ENCODE assay signal across 11 cellular contexts in the genomic region with DNA sequence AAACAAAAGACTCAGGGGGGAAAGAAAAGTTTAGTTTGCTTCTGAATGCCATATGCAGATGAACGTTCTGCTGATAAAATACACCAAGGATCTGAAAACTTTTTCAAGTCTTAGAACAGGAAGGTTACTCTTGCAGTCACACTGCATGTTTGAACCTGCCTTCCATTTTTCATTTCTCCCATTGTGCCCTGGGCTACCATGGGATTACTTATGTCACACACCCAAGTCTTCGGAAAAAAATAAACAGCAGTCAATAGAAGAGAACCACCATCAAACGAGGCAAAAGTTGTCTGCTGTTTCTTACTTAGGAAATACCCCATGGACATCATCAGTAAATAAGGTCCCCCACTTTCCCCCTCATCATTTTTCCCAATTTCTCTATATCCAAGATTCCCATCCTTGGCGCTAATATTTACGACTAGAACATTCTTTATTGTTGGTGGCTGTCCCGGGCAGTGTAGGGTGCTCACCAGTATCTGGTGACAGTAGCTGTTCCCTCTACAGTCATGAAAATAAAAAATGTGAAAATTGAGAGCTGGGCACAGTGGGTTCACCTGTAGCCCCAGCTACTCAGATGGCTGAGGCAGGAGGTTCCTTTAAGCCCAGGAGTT.
DNase-seq lines count a peak whose midpoint lies in the region; ATAC-seq, FAIRE-seq and TF ChIP-seq lines count a peak whose summit lies in the region.
"Had no signal": no experiment of that assay in that cellular context is flagged by ENCODE, and none has a peak within 500 bp of the region (broad histone marks: within the 10 kb centered on the region; RNA-seq: fewer than 3 reads in every experiment).

No MANE protein-coding gene starts in this region.

- H3K9ac ChIP-seq in OCI-LY3 (ENCODE audit: low read length) (peak overlapping the region; percentile 39), H1 (replicated peaks in 1 of 4; ENCODE audit: extremely low read depth in 1 of 4, low read depth in 3 of 4, low read length in 3 of 4) (no peak overlapping the region; a peak in 2 of 7 replicates)

- TF ChIP-seq EP300 in H1 (IDR thresholded peaks at IDR 0.05; ENCODE audit: borderline replicate concordance in 1 of 2, low read depth in 2 of 2, low read length in 2 of 2) = no peak

- POLR2A ChIA-PET in H1 (lab: Charles Lee; ENCODE audit: partially characterized antibody) = interaction anchor here (0.5 to 1.9 kb wide), 5 partner anchors 9 to 245 kb away, joined by 3 to 6 read pairs (median 3); no protein-coding TSS in a partner anchor

- H3K9me3 ChIP-seq in OCI-LY3 (ENCODE audit: insufficient read depth, low read length) (no peaks in the 10 kb centered on the region), H1 (ENCODE audit: insufficient read depth in 2 of 2, low read depth in 1 of 2, low read length in 1 of 2) (no peaks in the 10 kb centered on the region), pancreas (no peaks in the 10 kb centered on the region)
- H3K9me3 ChIP-seq: sigmoid colon had no signal

- no peaks in the 10 kb centered on the region for H3K23me2 ChIP-seq in H1 (ENCODE audit: low read depth, low read length)

- H4K8ac ChIP-seq in H1 (ENCODE audit: extremely low read depth, insufficient read depth, low read length) = no peak overlapping the region

- DNase-seq in H1 (ENCODE audit: low read depth in 1 of 2, low spot score in 2 of 2) = no peak
- no peak for DNase-seq in pancreas
- DNase-seq in NCI-H1930 (lab: John Stamatoyannopoulos, UW) = no peak
- DNase-seq in nucleus accumbens (lab: John Stamatoyannopoulos, UW) = no peak
- DNase-seq in chondrocyte (ENCODE audit: low spot score) = no peak
- DNase-seq: OCI-M1, sigmoid colon had no signal

- no peaks in the 10 kb centered on the region for H3K9me3 Mint-ChIP-seq in chondrocyte (ENCODE audit: low read depth)

- H2BK120ac ChIP-seq in H1 (replicated peaks; ENCODE audit: low read depth, low read length) = peak overlapping the region; percentile 34

- TF ChIP-seq CTCF in OCI-LY3 (IDR thresholded peaks at IDR 0.05; ENCODE audit: low read depth, low read length) (no peak), H1 (IDR thresholded peaks at IDR 0.05; ENCODE audit: control extremely low read depth in 1 of 3, insufficient read depth in 1 of 3, low read depth in 1 of 3, low read length in 3 of 3) (no peak), pancreas (IDR thresholded peaks at IDR 0.05) (no peak), chondrocyte (IDR thresholded peaks at IDR 0.05) (no peak)

- TF ChIP-seq RAD21 in H1 (IDR thresholded peaks at IDR 0.05 in 1 of 2, conservative IDR thresholded peaks at IDR 0.05 in 1 of 2; ENCODE audit: low read depth in 2 of 2, low read length in 2 of 2) = no peak

- CTCF ChIA-PET in H1 (lab: Charles Lee; ENCODE audit: partially characterized antibody) = interaction anchor here (0.6 to 4.9 kb wide), 4 partner anchors 13 to 51 kb away, joined by 3 to 23 read pairs (median 4); no protein-coding TSS in a partner anchor

- TF ChIP-seq POLR2A in H1 (IDR thresholded peaks at IDR 0.05; ENCODE audit: control extremely low read depth in 1 of 2, low read depth in 2 of 2, low read length in 2 of 2) = no peak

- H2BK12ac ChIP-seq in H1 (ENCODE audit: low read depth, low read length) = peak overlapping the region; percentile 99

- H3K4me2 ChIP-seq in OCI-LY3 (ENCODE audit: low read length) (peak overlapping the region; percentile 52), H1 (ENCODE audit: insufficient read depth in 1 of 2, low read depth in 2 of 2, low read length in 2 of 2) (peak overlapping the region; percentile 41 to 51)

- intact Hi-C loops in pancreas (cut with DNase I) = loop anchor here in 1 of 3 donors (10.0 kb wide), 1 partner anchor 283 kb away; no protein-coding TSS in a partner anchor

- H3K4me3 ChIP-seq in GM08714 (ENCODE audit: low read length) = peak overlapping the region; percentile 28; the same call in 1 of the 2 replicates
- H3K4me3 ChIP-seq in OCI-LY3 (ENCODE audit: low read length) = peak overlapping the region; percentile 27
- H3K4me3 ChIP-seq in H1 (ENCODE audit: extremely low read depth in 1 of 4, insufficient read depth in 2 of 4, low read depth in 3 of 4, low read length in 4 of 4) = peak overlapping the region in 1 of 4 experiments; percentile 25; a peak in 2 of 8 replicates
- no peak overlapping the region for H3K4me3 ChIP-seq in pancreas
- H3K4me3 ChIP-seq: sigmoid colon had no signal

- no peak overlapping the region for H3K4me3 Mint-ChIP-seq in chondrocyte (ENCODE audit: unreplicated experiment)

- H2AK5ac ChIP-seq in H1 (ENCODE audit: low read depth, low read length) = peak overlapping the region; percentile 58; the same call in 1 of the 2 replicates

- H2BK20ac ChIP-seq in H1 (ENCODE audit: low read length) = peak overlapping the region; percentile 77

- ATAC-seq in pancreas = no peak
- no peak for ATAC-seq in GM21737 (IDR thresholded peaks at IDR 0.05; ENCODE audit: unreplicated experiment)

- no peaks in the 10 kb centered on the region for H3K36me3 Mint-ChIP-seq in chondrocyte (ENCODE audit: low read depth)

- no peaks in the 10 kb centered on the region for H3K36me3 ChIP-seq in OCI-LY3 (replicated peaks; ENCODE audit: low read depth, low read length)
- no peaks in the 10 kb centered on the region for H3K36me3 ChIP-seq in H1 (ENCODE audit: control insufficient read depth in 2 of 4, insufficient read depth in 4 of 4, low read length in 3 of 4)
- H3K36me3 ChIP-seq in pancreas = no peaks in the 10 kb centered on the region
- H3K36me3 ChIP-seq: sigmoid colon had no signal

- peak overlapping the region; percentile 97 for H2BK5ac ChIP-seq in H1 (ENCODE audit: low read depth, low read length)

- H3K27ac ChIP-seq in OCI-LY3 (ENCODE audit: low read length) (peak overlapping the region; percentile 47), H1 (ENCODE audit: low read depth, low read length) (peak overlapping the region; percentile 25; the same call in 1 of the 2 replicates), pancreas (peak overlapping the region in 3 of 4 donors; percentile 51 to 91 (median 88))
- H3K27ac ChIP-seq: HL-60 had no signal

- 0 out of 2 replicates have a peak overlapping the region, but pooled peaks have one; percentile 37 for H2BK15ac ChIP-seq in H1 (ENCODE audit: low read length)

- H3K79me1 ChIP-seq in H1 (ENCODE audit: low read depth, low read length) = no peaks in the 10 kb centered on the region

- no peaks in the 10 kb centered on the region for H3K79me2 ChIP-seq in OCI-LY3 (ENCODE audit: low read length)
- H3K79me2 ChIP-seq in H1 (ENCODE audit: control insufficient read depth in 1 of 2, insufficient read depth in 2 of 2, low read length in 2 of 2) = no peaks in the 10 kb centered on the region

- peak overlapping the region; percentile 93; the same call in 1 of the 2 replicates for H3K18ac ChIP-seq in H1 (ENCODE audit: extremely low read depth, low read length)

- 26% methylated on average over 6 of the region's 6 CpGs; no CpG with 5 or more reads in 1 of the 2 experiments for WGBS in H1 (ENCODE audit: extremely low coverage in 1 of 2, insufficient coverage in 1 of 2, insufficient read length in 1 of 2, insufficient replicate concordance in 2 of 2, low coverage in 1 of 2, low lambda C conversion rate in 2 of 2, missing lambda C conversion rate in 1 of 2), 2 experiments
- 67 to 75% methylated on average over 6 of the region's 6 CpGs for WGBS in pancreas, 2 donors

- H2AFZ ChIP-seq in OCI-LY3 (ENCODE audit: low read depth, low read length) (peak overlapping the region; percentile 93), H1 (ENCODE audit: low read length) (no peak overlapping the region)

- H4K20me1 ChIP-seq in OCI-LY3 (ENCODE audit: insufficient read depth, low read length) = no peaks in the 10 kb centered on the region
- no peaks in the 10 kb centered on the region for H4K20me1 ChIP-seq in H1 (replicated peaks in 1 of 2; ENCODE audit: control insufficient read depth in 1 of 2, insufficient read depth in 2 of 2, low read length in 2 of 2)

- H3K4ac ChIP-seq in H1 (replicated peaks; ENCODE audit: insufficient read length, low read depth, low read length) = peak overlapping the region; percentile 86

- H3K14ac ChIP-seq in H1 (ENCODE audit: insufficient read length) = no peak overlapping the region

- peak overlapping the region; percentile 3 for H3K56ac ChIP-seq in H1 (replicated peaks; ENCODE audit: insufficient read length, low read depth, low read length)

- peaks cover 50% of the 10 kb centered on the region for H3K4me1 ChIP-seq in OCI-LY3 (ENCODE audit: low read length)
- peaks cover 7 to 32% (median 18%) of the 10 kb centered on the region in 4 experiments; a peak in 6 of 7 replicates for H3K4me1 ChIP-seq in H1 (replicated peaks in 1 of 4; ENCODE audit: control insufficient read depth in 3 of 4, insufficient read depth in 4 of 4, low read length in 3 of 4)
- peaks cover 41 to 73% (median 66%) of the 10 kb centered on the region in 3 donors for H3K4me1 ChIP-seq in pancreas

- no peaks in the 10 kb centered on the region for H3K27me3 Mint-ChIP-seq in chondrocyte (ENCODE audit: low read depth)

- H4K91ac ChIP-seq in H1 (replicated peaks; ENCODE audit: insufficient read length, low read length) = peak overlapping the region; percentile 37

- H3K27me3 ChIP-seq in OCI-LY3 (ENCODE audit: low read depth, low read length) = no peaks in the 10 kb centered on the region
- no peaks in the 10 kb centered on the region for H3K27me3 ChIP-seq in H1 (replicated peaks in 1 of 4; ENCODE audit: control insufficient read depth in 3 of 4, extremely low read depth in 1 of 4, insufficient read depth in 3 of 4, low read length in 3 of 4)
- no peaks in the 10 kb centered on the region for H3K27me3 ChIP-seq in pancreas

- H4K5ac ChIP-seq in H1 (ENCODE audit: insufficient read length, low read depth, low read length) = peak overlapping the region; percentile 46

- no peak overlapping the region for H3K23ac ChIP-seq in H1 (ENCODE audit: insufficient read length)

- no peak overlapping the region for H3K27ac Mint-ChIP-seq in chondrocyte (ENCODE audit: unreplicated experiment)

- FAIRE-seq in H1 (lab: Jason Lieb, UNC) (no peak), pancreas (lab: Jason Lieb, UNC) (no peak)

- H3K4me1 Mint-ChIP-seq in chondrocyte (ENCODE audit: low read depth) = peaks cover 59% of the 10 kb centered on the region

Comparison
In these comparisons a context has a peak if more than half of its experiments do, and no peak if none do; other contexts are left out.
1. H3K4me3 ChIP-seq: peak in GM08714 (single experiment) and OCI-LY3 (single experiment); none in pancreas (0 of 4).
2. H3K27ac ChIP-seq: peak in every context shown above with its lines; median percentile 88 in pancreas; 47 in OCI-LY3; 25 in H1.